ENCODE assay signal across 10 cellular contexts in genomic region chr12:4891866-4892265, GRCh38. TPM values are rescaled to one million over a fixed set of nuclear protein-coding genes. Genes with fewer than 3 reads are reported as not detected.
"Had no signal": no experiment of that assay in that cellular context is flagged by ENCODE, and none has a peak within 500 bp of the region (broad histone marks: within the 10 kb centered on the region; RNA-seq: fewer than 3 reads in every experiment).

No MANE protein-coding gene starts in this region.

- ATAC-seq: HCT116, HepG2 had no signal

- H3K9me3 Mint-ChIP-seq: IgD-negative memory B cell had no signal

- H3K9me3 ChIP-seq: HAP-1 had no signal

- H3K27ac Mint-ChIP-seq: IgD-negative memory B cell had no signal

- H3K27ac ChIP-seq: GM23248, HL-60 had no signal

- DNase-seq: GM23248, GOT3, H7, KBM-7 had no signal

- FAIRE-seq: HepG2 had no signal

- H3K4me3 ChIP-seq: GM23248, HAP-1 had no signal

- H3K36me3 ChIP-seq: HAP-1 had no signal

- H3K4me3 Mint-ChIP-seq: IgD-negative memory B cell had no signal

- H3K36me3 Mint-ChIP-seq: IgD-negative memory B cell had no signal

- H3K4me1 ChIP-seq: HAP-1 had no signal

RNA-seq across cellular contexts. Expression of gene KCNA1, which starts 17.8 kb away (rescaled TPM):
- total RNA-seq: GM23248, H7, HepG2, HT1080 had no signal
